Comparison of ENCODE assay signal across 1 cellular context in genomic region chr2:191304939-191305875, GRCh38.
TF ChIP-seq lines count a peak whose summit lies in the region.

No MANE protein-coding gene starts in this region.

TF ChIP-seq in H1, 55 proteins besides CTCF, POLR2A, EP300 and RAD21 (continued from another document):
- TF ChIP-seq NANOG (IDR thresholded peaks at IDR 0.05; ENCODE audit: insufficient read depth, low read depth, low read length, poor library complexity, severe bottlenecking), result no peak
